In genomic region chr6:132673376-132674094, GRCh38 we compare ENCODE assay signal across 19 cellular contexts. TPM values are rescaled to one million over a fixed set of nuclear protein-coding genes. Genes with fewer than 3 reads are reported as not detected.
A peak's percentile ranks its signal among the peaks of the same experiment; 100 is the strongest.
DNase-seq lines count a peak whose midpoint lies in the region; ATAC-seq and TF ChIP-seq lines count a peak whose summit lies in the region.
"Had no signal": no experiment of that assay in that cellular context is flagged by ENCODE, and none has a peak within 500 bp of the region (broad histone marks: within the 10 kb centered on the region; RNA-seq: fewer than 3 reads in every experiment).

No MANE protein-coding gene starts in this region.

- WGBS in spleen, 5 donors: 78 to 96% (median 87%) methylated on average over 10 of the region's 10 CpGs
- 78 to 83% methylated on average over 8 to 10 of the region's 10 CpGs for WGBS in gastroesophageal sphincter (ENCODE audit: low coverage in 1 of 2), 2 donors

- intact Hi-C loops in spleen (cut with DNase I; ENCODE audit: low total_unique reads): loop anchor here (10.0 kb wide), 1 partner anchor 91 kb away; no protein-coding TSS in a partner anchor

- peaks cover 0 to 23% (median 7%) of the 10 kb centered on the region in 6 donors for H3K4me1 ChIP-seq in spleen
- peaks cover 0 to 6% (median 0%) of the 10 kb centered on the region in 3 donors for H3K4me1 ChIP-seq in gastroesophageal sphincter
- H3K4me1 ChIP-seq: parathyroid adenoma had no signal

- DNase-seq in Daoy (ENCODE audit: low read depth): peak; percentile 48
- DNase-seq in LoVo (ENCODE audit: low spot score): peak; percentile 9
- peak; percentile 59 for DNase-seq in RPMI8226
- DNase-seq in myocyte (ENCODE audit: low read depth): peak; percentile 61
- no peak for DNase-seq in HEK293T (ENCODE audit: extremely low spot score)
- DNase-seq in spleen: no peak
- DNase-seq: activated CD4-positive, alpha-beta T cell treated with anti-CD3 and anti-CD28 coated beads for 36 hours; activated CD8-positive, alpha-beta memory T cell treated with anti-CD3 and anti-CD28 coated beads, Interleukin-2, amount 50 U/mL, for 4 hours; aorta; DND-41; foreskin keratinocyte; left lung; NCI-H82; T-helper 17 cell; tibial artery had no signal

- H3K27ac ChIP-seq in spleen (peak overlapping the region in 4 of 8 donors; percentile 15 to 71 (median 52)), gastroesophageal sphincter (no peak overlapping the region)
- H3K27ac ChIP-seq: BLaER1, foreskin keratinocyte, parathyroid adenoma, skin epidermis, tibial artery had no signal

- no peak for TF ChIP-seq CTCF in spleen (IDR thresholded peaks at IDR 0.05 in 8 of 11, conservative IDR thresholded peaks at IDR 0.05 in 3 of 11)
- TF ChIP-seq CTCF in gastroesophageal sphincter (IDR thresholded peaks at IDR 0.05): no peak

- no peaks in the 10 kb centered on the region for H3K36me3 ChIP-seq in spleen
- no peaks in the 10 kb centered on the region for H3K36me3 ChIP-seq in gastroesophageal sphincter
- H3K36me3 ChIP-seq: BLaER1, left lung, tibial artery had no signal

- POLR2A ChIA-PET in HEK293T (lab: Yijun Ruan, JAX): no interaction called here

- H3K4me3 ChIP-seq in spleen (no peak overlapping the region), gastroesophageal sphincter (no peak overlapping the region)
- H3K4me3 ChIP-seq: BLaER1, left lung, skin epidermis, tibial artery had no signal

- TF ChIP-seq POLR2A in spleen (IDR thresholded peaks at IDR 0.05): no peak
- no peak for TF ChIP-seq POLR2A in gastroesophageal sphincter (IDR thresholded peaks at IDR 0.05)

- ATAC-seq in gastroesophageal sphincter: no peak
- ATAC-seq: activated CD4-positive, alpha-beta T cell treated with anti-CD3 and anti-CD28 coated beads for 36 hours; foreskin keratinocyte; left lung; T-helper 17 cell had no signal

- H3K27me3 ChIP-seq in spleen (replicated peaks in 1 of 7) (no peaks in the 10 kb centered on the region), gastroesophageal sphincter (no peaks in the 10 kb centered on the region)
- H3K27me3 ChIP-seq: BLaER1, foreskin keratinocyte, left lung, tibial artery had no signal

- CTCF ChIA-PET in HEK293T (lab: Yijun Ruan, JAX): no interaction called here

- H3K9me3 ChIP-seq in spleen (no peaks in the 10 kb centered on the region), gastroesophageal sphincter (no peaks in the 10 kb centered on the region)
- H3K9me3 ChIP-seq: BLaER1, left lung, tibial artery had no signal

- TF ChIP-seq EP300 in gastroesophageal sphincter (IDR thresholded peaks at IDR 0.05): no peak

TF ChIP-seq in HEK293T, 16 proteins besides CTCF, POLR2A, EP300 and RAD21:
- TF ChIP-seq ELF4 (IDR thresholded peaks at IDR 0.05): no peak
- TF ChIP-seq L3MBTL2 (conservative IDR thresholded peaks at IDR 0.05): no peak
- no peak for TF ChIP-seq BHLHE40 (IDR thresholded peaks at IDR 0.05; ENCODE audit: borderline replicate concordance)
- no peak for TF ChIP-seq FOXK2 (IDR thresholded peaks at IDR 0.05)
- TF ChIP-seq FOXA1 (IDR thresholded peaks at IDR 0.05): no peak
- TF ChIP-seq FOXM1 (IDR thresholded peaks at IDR 0.05; ENCODE audit: borderline replicate concordance): no peak
- no peak for TF ChIP-seq SUZ12 (IDR thresholded peaks at IDR 0.05)
- TF ChIP-seq PKNOX1 (IDR thresholded peaks at IDR 0.05): no peak
- TF ChIP-seq LEF1 (IDR thresholded peaks at IDR 0.05; ENCODE audit: borderline replicate concordance): no peak
- TF ChIP-seq TARDBP (IDR thresholded peaks at IDR 0.05): no peak
- no peak for TF ChIP-seq NFRKB (IDR thresholded peaks at IDR 0.05)
- no peak for TF ChIP-seq HDGF (IDR thresholded peaks at IDR 0.05; ENCODE audit: borderline replicate concordance)
- TF ChIP-seq SP1 (IDR thresholded peaks at IDR 0.05): no peak

RNA-seq across cellular contexts. Expression of gene TAAR1, which starts 14.6 kb away (rescaled TPM):
- total RNA-seq in Daoy (2014; rRNA removed; shearing (Covaris generic)): not detected in 2 replicates
- total RNA-seq in myocyte: not detected in 2 replicates
- not detected for polyA plus RNA-seq in myocyte (2012)
- total RNA-seq in spleen: under 1 TPM in 1 of 7 donors, not detected in 6; 0.37 TPM
- polyA plus RNA-seq in spleen: not detected
- not detected for total RNA-seq in gastroesophageal sphincter
- total RNA-seq: activated CD4-positive, alpha-beta T cell treated with anti-CD3 and anti-CD28 coated beads for 36 hours; aorta; foreskin keratinocyte; left lung; T-helper 17 cell had no signal
- polyA plus RNA-seq: aorta, foreskin keratinocyte had no signal

RNA-seq across cellular contexts. Expression of gene VNN1, which starts 40.3 kb away (rescaled TPM):
- 0.23 TPM in 1 of 2 replicates, not detected in the other for total RNA-seq in Daoy (2014; rRNA removed; shearing (Covaris generic))
- total RNA-seq in myocyte (2.7 TPM in 2 replicates), spleen (10 to 100 TPM in 4 of 7 donors, 1 to 10 TPM in 3; 3.1 to 44.2 (median 11.2) TPM), gastroesophageal sphincter (1 to 10 TPM in 2 of 4 donors, under 1 TPM in 1, not detected in 1; 0.15 to 3.9 (median 2.2) TPM)
- polyA plus RNA-seq in myocyte (2012): 3.8 TPM
- 1 to 10 TPM; 2.3 to 5.5 (median 2.9) TPM for polyA plus RNA-seq in spleen
- total RNA-seq: activated CD4-positive, alpha-beta T cell treated with anti-CD3 and anti-CD28 coated beads for 36 hours had no signal

RNA-seq across cellular contexts. Expression of gene TAAR2, which starts 49.5 kb away (rescaled TPM):
- total RNA-seq in Daoy (2014; rRNA removed; shearing (Covaris generic)): not detected in 2 replicates
- total RNA-seq in myocyte (not detected in 2 replicates), spleen (not detected), gastroesophageal sphincter (not detected)
- polyA plus RNA-seq in myocyte (2012): not detected
- not detected for polyA plus RNA-seq in spleen
- total RNA-seq: activated CD4-positive, alpha-beta T cell treated with anti-CD3 and anti-CD28 coated beads for 36 hours; aorta; foreskin keratinocyte; left lung; T-helper 17 cell had no signal
- polyA plus RNA-seq: aorta, foreskin keratinocyte had no signal

Comparison
In these comparisons a context has a peak if more than half of its experiments do, and no peak if none do; other contexts are left out.
1. DNase-seq: peak in Daoy (single experiment), LoVo (single experiment), RPMI8226 (single experiment) and myocyte (single experiment); none in HEK293T (single experiment) and spleen (single experiment).